ENCODE assay signal across 10 cellular contexts in the genomic region with DNA sequence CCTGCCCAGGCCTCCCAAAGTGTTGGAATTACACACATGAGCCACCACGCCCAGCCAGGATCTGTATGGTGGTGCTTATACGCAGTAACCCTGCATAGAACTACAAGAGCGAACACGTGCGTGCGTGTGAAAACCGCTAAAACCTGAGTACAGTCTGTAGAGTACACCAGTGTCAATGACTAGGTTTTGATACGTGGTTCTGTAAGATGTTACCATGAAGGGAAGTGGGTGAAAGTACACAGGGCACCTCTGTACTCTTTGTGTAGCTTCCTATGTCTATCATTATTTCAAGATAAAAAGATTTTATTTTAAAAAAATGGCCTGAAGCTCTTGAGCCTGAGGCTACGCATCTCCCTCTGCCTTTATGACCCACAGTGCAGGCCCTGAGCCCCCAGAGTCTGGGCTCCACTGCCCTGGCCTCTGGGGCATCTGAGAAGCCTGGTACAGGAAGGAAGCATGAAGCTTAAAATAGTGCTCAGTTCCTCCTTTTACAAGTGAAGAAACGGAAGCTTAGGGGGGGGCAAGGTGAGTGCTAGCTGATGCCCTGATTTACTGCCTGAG. TPM values are rescaled to one million over a fixed set of nuclear protein-coding genes. Genes with fewer than 3 reads are reported as not detected.
A peak's percentile ranks its signal among the peaks of the same experiment; 100 is the strongest.
DNase-seq lines count a peak whose midpoint lies in the region; ATAC-seq and TF ChIP-seq lines count a peak whose summit lies in the region.
"Had no signal": no experiment of that assay in that cellular context is flagged by ENCODE, and none has a peak within 500 bp of the region (broad histone marks: within the 10 kb centered on the region; RNA-seq: fewer than 3 reads in every experiment).

No MANE protein-coding gene starts in this region.

- no peaks in the 10 kb centered on the region for H3K79me1 ChIP-seq in mesenchymal stem cell (replicated peaks; ENCODE audit: low read length, poor library complexity, severe bottlenecking)

- no peak overlapping the region for H3K23ac ChIP-seq in mesenchymal stem cell (ENCODE audit: low read length in 2 of 2)

- H2AFZ ChIP-seq in MM.1S (ENCODE audit: low read length) (peak overlapping the region; percentile 54), mesenchymal stem cell (ENCODE audit: low read depth, low read length) (no peak overlapping the region)

- H3K4ac ChIP-seq in mesenchymal stem cell (ENCODE audit: low read depth in 1 of 2, low read length in 2 of 2) = no peak overlapping the region

- TF ChIP-seq CTCF in MM.1S (IDR thresholded peaks at IDR 0.05; ENCODE audit: low read length) (no peak), colonic mucosa (IDR thresholded peaks at IDR 0.05) (no peak)

- H2BK15ac ChIP-seq in mesenchymal stem cell (ENCODE audit: low read depth, poor library complexity, severe bottlenecking) = no peak overlapping the region

- no peak overlapping the region for H2BK5ac ChIP-seq in mesenchymal stem cell (ENCODE audit: low read depth, low read length, poor library complexity, severe bottlenecking)

- H3K4me2 ChIP-seq in MM.1S (ENCODE audit: low read depth, low read length) = peak overlapping the region; percentile 87
- no peak overlapping the region for H3K4me2 ChIP-seq in mesenchymal stem cell (ENCODE audit: low read length, poor library complexity, severe bottlenecking)

- H3K36me3 ChIP-seq in MM.1S (replicated peaks; ENCODE audit: insufficient read depth, low read length) = no peaks in the 10 kb centered on the region
- H3K36me3 ChIP-seq in mesenchymal stem cell (ENCODE audit: control insufficient read depth in 1 of 2, insufficient read depth in 2 of 2, low read depth in 1 of 2, low read length in 2 of 2) = no peaks in the 10 kb centered on the region
- no peaks in the 10 kb centered on the region for H3K36me3 ChIP-seq in colonic mucosa

- ATAC-seq in GM18517 (IDR thresholded peaks at IDR 0.05; ENCODE audit: unreplicated experiment) = peak; percentile 90
- peak; percentile 94 for ATAC-seq in GM21737 (IDR thresholded peaks at IDR 0.05; ENCODE audit: unreplicated experiment)

- peak overlapping the region; percentile 49 for H3K9ac ChIP-seq in MM.1S (ENCODE audit: low read length)
- H3K9ac ChIP-seq in mesenchymal stem cell (ENCODE audit: low read length) = no peak overlapping the region
- H3K9ac ChIP-seq in colonic mucosa (ENCODE audit: low read depth in 2 of 2, low read length in 2 of 2) = no peak overlapping the region

- H3K4me3 ChIP-seq in MM.1S (ENCODE audit: low read length) (peak overlapping the region; percentile 32; the same call in 1 of the 2 replicates), mesenchymal stem cell (ENCODE audit: insufficient read depth in 1 of 2, low read depth in 1 of 2, low read length in 2 of 2) (no peak overlapping the region), colonic mucosa (no peak overlapping the region)

- peaks cover 35% of the 10 kb centered on the region for H3K4me1 ChIP-seq in MM.1S (ENCODE audit: low read length)
- H3K4me1 ChIP-seq in mesenchymal stem cell (ENCODE audit: control insufficient read depth, insufficient read depth, low read depth, low read length) = peaks cover 1% of the 10 kb centered on the region
- no peaks in the 10 kb centered on the region for H3K4me1 ChIP-seq in colonic mucosa

- H4K20me1 ChIP-seq in MM.1S (ENCODE audit: insufficient read depth, low read length) = no peaks in the 10 kb centered on the region

- no peak overlapping the region for H2AK5ac ChIP-seq in mesenchymal stem cell (ENCODE audit: low read length, severe bottlenecking)

- peak; percentile 86 for DNase-seq in MM.1S
- peak; percentile 77 for DNase-seq in germinal center (ENCODE audit: low spot score)
- DNase-seq in mesenchymal stem cell = no peak
- no peak for DNase-seq in colonic mucosa
- DNase-seq in DMS79 (lab: John Stamatoyannopoulos, UW) = no peak
- no peak for DNase-seq in superior temporal gyrus (ENCODE audit: extremely low spot score)

- H2BK12ac ChIP-seq in mesenchymal stem cell (ENCODE audit: low read length in 2 of 2) = no peak overlapping the region

- H3K9me3 ChIP-seq in MM.1S (replicated peaks; ENCODE audit: insufficient read depth, low read length) (no peaks in the 10 kb centered on the region), mesenchymal stem cell (ENCODE audit: control insufficient read depth, low read length) (peaks cover 6% of the 10 kb centered on the region), colonic mucosa (no peaks in the 10 kb centered on the region)

- H4K91ac ChIP-seq in mesenchymal stem cell (ENCODE audit: low read length) = no peak overlapping the region

- no peaks in the 10 kb centered on the region for H3K9me2 ChIP-seq in MM.1S (replicated peaks; ENCODE audit: insufficient read depth, low read length)

- no peak overlapping the region for H3K14ac ChIP-seq in mesenchymal stem cell (ENCODE audit: low read length in 2 of 2)

- H3K27ac ChIP-seq in MM.1S (ENCODE audit: low read length) (peak overlapping the region; percentile 95), mesenchymal stem cell (ENCODE audit: low read length, poor library complexity, severe bottlenecking) (no peak overlapping the region), colonic mucosa (no peak overlapping the region)

- no peak overlapping the region for H3K18ac ChIP-seq in mesenchymal stem cell (ENCODE audit: low read depth in 1 of 2, low read length in 2 of 2)

- no peak overlapping the region for H2BK120ac ChIP-seq in mesenchymal stem cell (ENCODE audit: low read depth, low read length)

- H3K79me2 ChIP-seq in MM.1S (ENCODE audit: low read length) = no peaks in the 10 kb centered on the region

- 90% methylated on average over 9 of the region's 10 CpGs for WGBS in mesenchymal stem cell

- no peaks in the 10 kb centered on the region for H3K27me3 ChIP-seq in MM.1S (replicated peaks; ENCODE audit: insufficient read depth, low read length)
- H3K27me3 ChIP-seq in mesenchymal stem cell (ENCODE audit: control insufficient read depth in 1 of 2, insufficient read depth in 1 of 2, low read length in 2 of 2) = peaks cover 0 to 7% of the 10 kb centered on the region in 2 experiments
- H3K27me3 ChIP-seq in colonic mucosa = no peaks in the 10 kb centered on the region

- intact Hi-C loops in colonic mucosa (cut with DNase I) = no loop called here

- peaks cover 18% of the 10 kb centered on the region for H3F3A ChIP-seq in MM.1S (ENCODE audit: insufficient read depth, low read length)

- H4K8ac ChIP-seq in mesenchymal stem cell (ENCODE audit: low read length) = no peak overlapping the region

RNA-seq across cellular contexts. Expression of gene LY86, which starts 21.6 kb away (rescaled TPM):
- not detected for polyA plus RNA-seq in mesenchymal stem cell (2013, experiment 1 of 2)
- polyA plus RNA-seq in mesenchymal stem cell (2013, experiment 2 of 2) = not detected
- total RNA-seq in colonic mucosa = 1 to 10 TPM in 1 of 2 donors, under 1 TPM in 1; 0.91 to 1.3 TPM
- total RNA-seq: bronchial epithelial cell had no signal
- polyA plus RNA-seq: neural cell had no signal

Comparison
In these comparisons a context has a peak if more than half of its experiments do, and no peak if none do; other contexts are left out.
1. DNase-seq: peak in MM.1S (single experiment) and germinal center (single experiment); none in mesenchymal stem cell (single experiment), colonic mucosa (single experiment), DMS79 (single experiment) and superior temporal gyrus (single experiment).